Comparison of ENCODE assay signal across 13 cellular contexts in the genomic region with DNA sequence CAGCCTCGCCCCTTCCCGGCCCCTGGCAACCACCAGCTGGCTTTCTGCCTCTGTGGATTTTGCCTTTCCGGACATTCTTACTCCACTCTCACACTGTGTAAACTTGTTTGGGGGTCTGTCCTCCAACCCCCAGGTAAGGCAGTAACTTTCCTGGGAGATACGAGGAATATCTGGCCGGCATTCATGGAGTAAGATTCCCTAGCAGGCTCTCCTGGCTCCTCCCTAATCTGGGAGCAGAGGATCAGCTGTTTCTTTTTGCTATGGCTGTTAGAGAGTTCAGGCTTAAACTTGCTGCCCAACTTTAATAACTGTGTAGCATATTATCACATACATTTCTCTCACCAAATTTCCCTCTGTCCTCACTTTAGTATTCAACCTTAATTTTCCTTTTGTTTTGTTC.
DNase-seq lines count a peak whose midpoint lies in the region; ATAC-seq, FAIRE-seq and TF ChIP-seq lines count a peak whose summit lies in the region.
"Had no signal": no experiment of that assay in that cellular context is flagged by ENCODE, and none has a peak within 500 bp of the region (broad histone marks: within the 10 kb centered on the region; RNA-seq: fewer than 3 reads in every experiment).

No MANE protein-coding gene starts in this region.

- no peak for TF ChIP-seq CTCF in PC-3 (conservative IDR thresholded peaks at IDR 0.05; ENCODE audit: low read depth, low read length)
- no peak for TF ChIP-seq CTCF in endothelial cell of umbilical vein (IDR thresholded peaks at IDR 0.05; ENCODE audit: extremely low read depth in 1 of 2, insufficient read depth in 1 of 2, low read depth in 1 of 2, low read length in 2 of 2)

- H3K4me3 ChIP-seq in ACC112 (ENCODE audit: low read depth, low read length) (peak overlapping the region; percentile 66), PC-3 (ENCODE audit: low read length) (no peak overlapping the region), endothelial cell of umbilical vein (replicated peaks in 1 of 3; ENCODE audit: insufficient read depth in 1 of 3, low read depth in 1 of 3, low read length in 3 of 3) (no peak overlapping the region)

- H3K4me1 ChIP-seq in ACC112 (ENCODE audit: control insufficient read depth, insufficient read depth, low read length, unreplicated experiment) = peaks cover 75% of the 10 kb centered on the region
- peaks cover 49% of the 10 kb centered on the region for H3K4me1 ChIP-seq in PC-3 (ENCODE audit: insufficient read depth, low read length)
- peaks cover 74% of the 10 kb centered on the region for H3K4me1 ChIP-seq in endothelial cell of umbilical vein (ENCODE audit: control insufficient read depth, extremely low read depth, insufficient read depth, low read length)

- H3K79me2 ChIP-seq in ACC112 (ENCODE audit: control insufficient read depth, insufficient read depth, low read length, unreplicated experiment) (peaks cover 92% of the 10 kb centered on the region), PC-3 (ENCODE audit: low read length) (peaks cover 97% of the 10 kb centered on the region), endothelial cell of umbilical vein (ENCODE audit: control insufficient read depth, insufficient read depth, low read length) (peaks cover 93% of the 10 kb centered on the region)

- H3K36me3 ChIP-seq in ACC112 (ENCODE audit: insufficient read depth, low read length) (peaks cover 18% of the 10 kb centered on the region), PC-3 (ENCODE audit: low read depth, low read length) (peaks cover 26% of the 10 kb centered on the region), endothelial cell of umbilical vein (ENCODE audit: control insufficient read depth in 2 of 2, extremely low read depth in 1 of 2, insufficient read depth in 2 of 2, low read length in 2 of 2) (peaks cover 0 to 2% of the 10 kb centered on the region in 2 experiments)

- H3K9ac ChIP-seq in PC-3 (ENCODE audit: low read length) = no peak overlapping the region
- H3K9ac ChIP-seq in endothelial cell of umbilical vein (replicated peaks; ENCODE audit: extremely low read depth, insufficient read depth, low read length) = peak overlapping the region; percentile 18
- H3K9ac ChIP-seq: KMS-11 had no signal

- intact Hi-C loops in PC-3 (cut with micrococcal nuclease) (no loop called here), endothelial cell of umbilical vein (cut with micrococcal nuclease) (no loop called here)

- H3K4me2 ChIP-seq in PC-3 (ENCODE audit: low read length) (no peak overlapping the region; the same call in 1 of the 2 replicates), endothelial cell of umbilical vein (ENCODE audit: insufficient read depth, low read length) (peak overlapping the region; percentile 50)
- H3K4me2 ChIP-seq: KMS-11 had no signal

- POLR2A ChIA-PET in PC-3 (lab: Charles Lee; ENCODE audit: unreplicated experiment) = no interaction called here
- POLR2A ChIA-PET in endothelial cell of umbilical vein (lab: Charles Lee) = no interaction called here

- FAIRE-seq in endothelial cell of umbilical vein (lab: Jason Lieb, UNC) = no peak
- FAIRE-seq: D721Med, TTC549 had no signal

- no peak for DNase-seq in PC-3
- peak; percentile 37 for DNase-seq in endothelial cell of umbilical vein (ENCODE audit: low read depth, low spot score)
- DNase-seq in myocyte (ENCODE audit: low read depth) = peak; percentile 42
- no peak for DNase-seq in UCSD-AML1 (lab: John Stamatoyannopoulos, UW; ENCODE audit: unreplicated experiment)
- no peak for DNase-seq in stimulated activated CD4-positive, alpha-beta T cell treated with anti-CD3 and anti-CD28 coated beads, Interleukin-12 subunit alpha, Interleukin-12 subunit beta, amount 100 ng/mL, for 4 hours
- no peak for DNase-seq in pons (ENCODE audit: low spot score)
- no peak for DNase-seq in NCI-H510A (lab: John Stamatoyannopoulos, UW)
- DNase-seq: ACHN, NCI-H526 treated with DMSO at 0.1 percent for 48 hours had no signal

- dilution Hi-C loops in endothelial cell of umbilical vein (cut with MboI; ENCODE audit: extremely low pct_ligation_motif_present, low sequenced_read_pairs) = no loop called here

- BruUV-seq in PC-3 (replicated peaks; lab: Mats Ljungman, UMichigan) (no TSS peak), endothelial cell of umbilical vein (replicated peaks; lab: Mats Ljungman, UMichigan) (no TSS peak)

- H4K20me1 ChIP-seq in PC-3 (ENCODE audit: low read length) (peaks cover 17% of the 10 kb centered on the region), endothelial cell of umbilical vein (replicated peaks; ENCODE audit: control insufficient read depth, extremely low read depth, insufficient read depth, low read length) (no peaks in the 10 kb centered on the region)

- TF ChIP-seq POLR2A in endothelial cell of umbilical vein (IDR thresholded peaks at IDR 0.05; ENCODE audit: low read depth, low read length) = no peak

- no peaks in the 10 kb centered on the region for H3K9me1 ChIP-seq in endothelial cell of umbilical vein (replicated peaks; ENCODE audit: control insufficient read depth, extremely low read depth, insufficient read depth, low read length)

- peak; percentile 14 for ATAC-seq in PC-3

- H3K27me3 ChIP-seq in ACC112 (ENCODE audit: insufficient read depth, low read length) (no peaks in the 10 kb centered on the region), PC-3 (ENCODE audit: low read length) (no peaks in the 10 kb centered on the region), endothelial cell of umbilical vein (ENCODE audit: control insufficient read depth in 2 of 2, insufficient read depth in 2 of 2, low read length in 2 of 2) (no peaks in the 10 kb centered on the region)

- H3K27ac ChIP-seq in ACC112 (ENCODE audit: low read depth, low read length) (peak overlapping the region; percentile 23), PC-3 (ENCODE audit: low read length) (peak overlapping the region; percentile 13; the same call in 1 of the 2 replicates), endothelial cell of umbilical vein (ENCODE audit: insufficient read depth, low read depth, low read length) (peak overlapping the region; percentile 40)
- H3K27ac ChIP-seq: KMS-11 had no signal

- CTCF ChIA-PET in PC-3 (lab: Charles Lee) = interaction anchor here (0.8 kb wide), 1 partner anchor 100 kb away, joined by 3 read pairs; no protein-coding TSS in a partner anchor
- CTCF ChIA-PET in endothelial cell of umbilical vein (lab: Charles Lee) = interaction anchor here (0.9 to 13.5 kb wide), 5 partner anchors 8 to 102 kb away, joined by 3 to 347 read pairs (median 15); no protein-coding TSS in a partner anchor

- no peak overlapping the region for H2AFZ ChIP-seq in ACC112 (ENCODE audit: low read length, unreplicated experiment)
- no peak overlapping the region for H2AFZ ChIP-seq in PC-3 (ENCODE audit: low read length)
- H2AFZ ChIP-seq in endothelial cell of umbilical vein (ENCODE audit: low read depth, low read length) = no peak overlapping the region

- H3K9me3 ChIP-seq in PC-3 (ENCODE audit: low read length) = no peaks in the 10 kb centered on the region
- no peaks in the 10 kb centered on the region for H3K9me3 ChIP-seq in endothelial cell of umbilical vein (replicated peaks; ENCODE audit: control insufficient read depth, insufficient read depth, low read length)

- no peaks in the 10 kb centered on the region for H3F3A ChIP-seq in PC-3 (ENCODE audit: low read length, unreplicated experiment)

- H3K9me2 ChIP-seq in PC-3 (replicated peaks; ENCODE audit: low read length) = no peaks in the 10 kb centered on the region

TF ChIP-seq in endothelial cell of umbilical vein, 7 proteins besides CTCF, POLR2A, EP300 and RAD21:
- TF ChIP-seq GATA2 (IDR thresholded peaks at IDR 0.05; ENCODE audit: insufficient read depth, insufficient read length, low read depth, low read length) (no peak), EZH2 (IDR thresholded peaks at IDR 0.05; ENCODE audit: borderline replicate concordance, low read depth, low read length, severe bottlenecking) (no peak), POLR2AphosphoS5 (IDR thresholded peaks at IDR 0.05; ENCODE audit: insufficient read depth, low read depth, low read length) (no peak), MYC (IDR thresholded peaks at IDR 0.05; ENCODE audit: low read depth, low read length) (no peak)
- TF ChIP-seq, protein P1, sequence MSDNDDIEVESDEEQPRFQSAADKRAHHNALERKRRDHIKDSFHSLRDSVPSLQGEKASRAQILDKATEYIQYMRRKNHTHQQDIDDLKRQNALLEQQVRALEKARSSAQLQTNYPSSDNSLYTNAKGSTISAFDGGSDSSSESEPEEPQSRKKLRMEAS (IDR thresholded peaks at IDR 0.05; ENCODE audit: insufficient read depth, insufficient read length) = no peak
TF ChIP-seq in endothelial cell of umbilical vein: peak in this region for 0.

Comparison
In these comparisons a context has a peak if more than half of its experiments do, and no peak if none do; other contexts are left out.
1. DNase-seq: peak in endothelial cell of umbilical vein (single experiment) and myocyte (single experiment); none in PC-3 (single experiment), UCSD-AML1 (single experiment), stimulated activated CD4-positive, alpha-beta T cell treated with anti-CD3 and anti-CD28 coated beads, Interleukin-12 subunit alpha, Interleukin-12 subunit beta, amount 100 ng/mL, for 4 hours (single experiment), pons (single experiment) and NCI-H510A (single experiment).
2. Peak in every context shown above with its lines, with median percentiles within 50 percentile points of each other: H3K27ac ChIP-seq.